Comparison of ENCODE assay signal across 1 cellular context in the genomic region with DNA sequence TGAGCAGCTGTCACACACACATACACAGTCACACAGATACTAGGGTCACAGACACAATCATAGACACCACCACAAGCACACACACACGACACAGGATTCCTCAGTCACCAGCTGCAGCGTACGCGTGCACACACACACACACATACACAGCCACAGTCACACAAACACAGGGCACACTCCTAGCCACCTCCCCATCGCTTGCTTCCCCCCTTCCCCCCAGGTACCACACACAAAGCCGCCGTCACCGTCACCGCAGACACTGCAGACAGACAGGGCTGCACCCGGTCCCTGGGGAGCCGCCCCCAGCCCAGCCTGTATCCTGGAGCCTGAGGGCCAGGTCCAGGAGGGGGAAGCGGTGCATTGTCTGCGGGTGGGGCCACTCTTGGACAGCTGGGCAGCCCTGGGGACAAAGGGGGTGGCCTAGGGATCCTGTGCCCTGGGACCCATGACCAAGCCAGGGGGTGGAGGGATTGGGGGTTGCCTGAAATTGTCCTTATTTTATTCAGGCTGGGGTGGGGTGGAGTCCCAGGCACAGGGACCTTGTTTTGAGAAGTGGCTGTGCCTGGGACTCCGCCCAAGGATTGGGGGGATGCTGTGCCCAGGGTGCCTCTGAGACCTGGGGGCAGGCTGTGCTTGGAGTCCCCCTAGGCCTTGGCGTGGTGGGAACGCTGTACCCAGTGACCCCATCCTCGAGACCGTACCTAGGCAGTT.
TF ChIP-seq lines count a peak whose summit lies in the region.

No MANE protein-coding gene starts in this region.

TF ChIP-seq in A549, 52 proteins besides CTCF, POLR2A, EP300 and RAD21 (continued from another document):
- TF ChIP-seq, protein P1, sequence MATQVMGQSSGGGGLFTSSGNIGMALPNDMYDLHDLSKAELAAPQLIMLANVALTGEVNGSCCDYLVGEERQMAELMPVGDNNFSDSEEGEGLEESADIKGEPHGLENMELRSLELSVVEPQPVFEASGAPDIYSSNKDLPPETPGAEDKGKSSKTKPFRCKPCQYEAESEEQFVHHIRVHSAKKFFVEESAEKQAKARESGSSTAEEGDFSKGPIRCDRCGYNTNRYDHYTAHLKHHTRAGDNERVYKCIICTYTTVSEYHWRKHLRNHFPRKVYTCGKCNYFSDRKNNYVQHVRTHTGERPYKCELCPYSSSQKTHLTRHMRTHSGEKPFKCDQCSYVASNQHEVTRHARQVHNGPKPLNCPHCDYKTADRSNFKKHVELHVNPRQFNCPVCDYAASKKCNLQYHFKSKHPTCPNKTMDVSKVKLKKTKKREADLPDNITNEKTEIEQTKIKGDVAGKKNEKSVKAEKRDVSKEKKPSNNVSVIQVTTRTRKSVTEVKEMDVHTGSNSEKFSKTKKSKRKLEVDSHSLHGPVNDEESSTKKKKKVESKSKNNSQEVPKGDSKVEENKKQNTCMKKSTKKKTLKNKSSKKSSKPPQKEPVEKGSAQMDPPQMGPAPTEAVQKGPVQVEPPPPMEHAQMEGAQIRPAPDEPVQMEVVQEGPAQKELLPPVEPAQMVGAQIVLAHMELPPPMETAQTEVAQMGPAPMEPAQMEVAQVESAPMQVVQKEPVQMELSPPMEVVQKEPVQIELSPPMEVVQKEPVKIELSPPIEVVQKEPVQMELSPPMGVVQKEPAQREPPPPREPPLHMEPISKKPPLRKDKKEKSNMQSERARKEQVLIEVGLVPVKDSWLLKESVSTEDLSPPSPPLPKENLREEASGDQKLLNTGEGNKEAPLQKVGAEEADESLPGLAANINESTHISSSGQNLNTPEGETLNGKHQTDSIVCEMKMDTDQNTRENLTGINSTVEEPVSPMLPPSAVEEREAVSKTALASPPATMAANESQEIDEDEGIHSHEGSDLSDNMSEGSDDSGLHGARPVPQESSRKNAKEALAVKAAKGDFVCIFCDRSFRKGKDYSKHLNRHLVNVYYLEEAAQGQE (IDR thresholded peaks at IDR 0.05), result no peak
- no peak for TF ChIP-seq NFE2L2 (conservative IDR thresholded peaks at IDR 0.05; ENCODE audit: low read length)
- TF ChIP-seq, protein P2, sequence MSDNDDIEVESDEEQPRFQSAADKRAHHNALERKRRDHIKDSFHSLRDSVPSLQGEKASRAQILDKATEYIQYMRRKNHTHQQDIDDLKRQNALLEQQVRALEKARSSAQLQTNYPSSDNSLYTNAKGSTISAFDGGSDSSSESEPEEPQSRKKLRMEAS (IDR thresholded peaks at IDR 0.05), result no peak
